Comparison of ENCODE assay signal across 25 cellular contexts in genomic region chr5:138502121-138502520, GRCh38. TPM values are rescaled to one million over a fixed set of nuclear protein-coding genes. Genes with fewer than 3 reads are reported as not detected.
A peak's percentile ranks its signal among the peaks of the same experiment; 100 is the strongest.
DNase-seq lines count a peak whose midpoint lies in the region; ATAC-seq, FAIRE-seq and TF ChIP-seq lines count a peak whose summit lies in the region.
"Had no signal": no experiment of that assay in that cellular context is flagged by ENCODE, and none has a peak within 500 bp of the region (broad histone marks: within the 10 kb centered on the region; RNA-seq: fewer than 3 reads in every experiment).

No MANE protein-coding gene starts in this region.

- TF ChIP-seq CTCF in GM23338 (conservative IDR thresholded peaks at IDR 0.05; ENCODE audit: low read depth in 2 of 2) = no peak
- TF ChIP-seq CTCF in epithelial cell of esophagus (IDR thresholded peaks at IDR 0.05; ENCODE audit: insufficient read depth, low read depth, low read length, missing control alignments) = no peak
- TF ChIP-seq CTCF in keratinocyte (optimal IDR thresholded peaks at IDR 0.05 in 1 of 3, IDR thresholded peaks at IDR 0.05 in 1 of 3, conservative IDR thresholded peaks at IDR 0.05 in 1 of 3; ENCODE audit: extremely low read depth in 1 of 3, insufficient read depth in 2 of 3, low read length in 3 of 3) = no peak
- TF ChIP-seq CTCF in tibial artery (IDR thresholded peaks at IDR 0.05) = no peak

- peaks cover 12% of the 10 kb centered on the region for H3K27me3 Mint-ChIP-seq in GM23338 (ENCODE audit: insufficient read depth, low read depth, poor library complexity)
- no peaks in the 10 kb centered on the region for H3K27me3 Mint-ChIP-seq in effector memory CD8-positive, alpha-beta T cell
- H3K27me3 Mint-ChIP-seq: activated naive CD4-positive, alpha-beta T cell treated with anti-CD3 and anti-CD28 coated beads, Interleukin-2, amount 50 U/mL, for 24 hours had no signal

- dilution Hi-C loops in keratinocyte (cut with MboI; ENCODE audit: extremely low pct_ligation_motif_present, low sequenced_read_pairs) = no loop called here

- no peak overlapping the region for H3K4me3 Mint-ChIP-seq in GM23338
- no peak overlapping the region for H3K4me3 Mint-ChIP-seq in effector memory CD8-positive, alpha-beta T cell
- H3K4me3 Mint-ChIP-seq: activated naive CD4-positive, alpha-beta T cell treated with anti-CD3 and anti-CD28 coated beads, Interleukin-2, amount 50 U/mL, for 24 hours; activated T-helper 1 cell treated with anti-CD3 and anti-CD28 coated beads, Interleukin-12 subunit alpha, Interleukin-12 subunit beta, Interleukin-2, Interleukin-4 antibody, amounts not matched to agents 30 ng/mL and 10 ng/mL and 1 ng/mL, durations not matched to agents 14 hours and 24 hours and 36 hours had no signal

- no peak overlapping the region for H3K9ac ChIP-seq in keratinocyte (ENCODE audit: control insufficient read depth, extremely low read depth, insufficient read depth, low read length)
- no peak overlapping the region for H3K9ac ChIP-seq in stomach smooth muscle (ENCODE audit: low read length in 2 of 2)
- H3K9ac ChIP-seq: BLaER1 had no signal

- peak; percentile 71 for FAIRE-seq in keratinocyte (lab: Jason Lieb, UNC)

- H3K79me2 ChIP-seq in GM23338 (replicated peaks; ENCODE audit: insufficient read depth) (no peaks in the 10 kb centered on the region), keratinocyte (ENCODE audit: control insufficient read depth, insufficient read depth, low read length) (no peaks in the 10 kb centered on the region)

- H3K27ac ChIP-seq in GM23338 (ENCODE audit: low read depth) (peak overlapping the region; percentile 59; the same call in 1 of the 2 replicates), keratinocyte (ENCODE audit: control insufficient read depth, insufficient read depth, low read length) (no peak overlapping the region), stomach smooth muscle (ENCODE audit: low read length) (peak overlapping the region; percentile 46), tibial artery (no peak overlapping the region)
- H3K27ac ChIP-seq: BLaER1, cardiac muscle cell, coronary artery, neutrophil had no signal

- no peak overlapping the region for H3K27ac Mint-ChIP-seq in GM23338
- peak overlapping the region in 1 of 2 donors; percentile 59 for H3K27ac Mint-ChIP-seq in effector memory CD8-positive, alpha-beta T cell
- H3K27ac Mint-ChIP-seq: activated naive CD4-positive, alpha-beta T cell treated with anti-CD3 and anti-CD28 coated beads, Interleukin-2, amount 50 U/mL, for 24 hours; activated T-helper 1 cell treated with anti-CD3 and anti-CD28 coated beads, Interleukin-12 subunit alpha, Interleukin-12 subunit beta, Interleukin-2, Interleukin-4 antibody, amounts not matched to agents 30 ng/mL and 10 ng/mL and 1 ng/mL, durations not matched to agents 14 hours and 24 hours and 36 hours had no signal

- H3K9me3 Mint-ChIP-seq in GM23338 = no peaks in the 10 kb centered on the region
- no peaks in the 10 kb centered on the region for H3K9me3 Mint-ChIP-seq in effector memory CD8-positive, alpha-beta T cell
- H3K9me3 Mint-ChIP-seq: activated naive CD4-positive, alpha-beta T cell treated with anti-CD3 and anti-CD28 coated beads, Interleukin-2, amount 50 U/mL, for 24 hours; activated T-helper 1 cell treated with anti-CD3 and anti-CD28 coated beads, Interleukin-12 subunit alpha, Interleukin-12 subunit beta, Interleukin-2, Interleukin-4 antibody, amounts not matched to agents 30 ng/mL and 10 ng/mL and 1 ng/mL, durations not matched to agents 14 hours and 24 hours and 36 hours had no signal

- no peaks in the 10 kb centered on the region for H3K27me3 ChIP-seq in GM23338 (ENCODE audit: insufficient read depth)
- H3K27me3 ChIP-seq in keratinocyte (ENCODE audit: control insufficient read depth, extremely low read depth, insufficient read depth, low read length) = no peaks in the 10 kb centered on the region
- H3K27me3 ChIP-seq in stomach smooth muscle (ENCODE audit: control insufficient read depth in 1 of 2, insufficient read depth in 2 of 2, low read length in 2 of 2) = no peaks in the 10 kb centered on the region
- H3K27me3 ChIP-seq in tibial artery = no peaks in the 10 kb centered on the region
- H3K27me3 ChIP-seq: BLaER1, cardiac muscle cell, neutrophil had no signal

- H3K4me1 Mint-ChIP-seq in GM23338 = peaks cover 16% of the 10 kb centered on the region
- no peaks in the 10 kb centered on the region for H3K4me1 Mint-ChIP-seq in effector memory CD8-positive, alpha-beta T cell (ENCODE audit: low read depth in 2 of 2)

- H3K4me2 ChIP-seq in GM23338 (no peak overlapping the region), keratinocyte (ENCODE audit: control insufficient read depth, extremely low read depth, insufficient read depth, low read depth, low read length) (no peak overlapping the region)
- H3K4me2 ChIP-seq: BLaER1 had no signal

- H3K4me1 ChIP-seq in GM23338 (ENCODE audit: insufficient read depth) (no peaks in the 10 kb centered on the region), keratinocyte (ENCODE audit: control insufficient read depth, extremely low read depth, insufficient read depth, low read length) (peaks cover 35% of the 10 kb centered on the region), stomach smooth muscle (ENCODE audit: control insufficient read depth, insufficient read depth, low read length) (peaks cover 29% of the 10 kb centered on the region), tibial artery (peaks cover 0 to 23% (median 19%) of the 10 kb centered on the region in 4 donors)
- H3K4me1 ChIP-seq: BLaER1, HAP-1 had no signal

- no peak for ATAC-seq in GM23338
- no peak for ATAC-seq in effector memory CD8-positive, alpha-beta T cell (replicated peaks)
- ATAC-seq: Panc1 had no signal

- H3K36me3 Mint-ChIP-seq in GM23338 (ENCODE audit: low read depth) = peaks cover 5% of the 10 kb centered on the region
- peaks cover 49% of the 10 kb centered on the region for H3K36me3 Mint-ChIP-seq in effector memory CD8-positive, alpha-beta T cell (ENCODE audit: insufficient read depth)
- H3K36me3 Mint-ChIP-seq: activated naive CD4-positive, alpha-beta T cell treated with anti-CD3 and anti-CD28 coated beads, Interleukin-2, amount 50 U/mL, for 24 hours had no signal

- H3K9me3 ChIP-seq in keratinocyte (ENCODE audit: control insufficient read depth, low read depth, low read length) (no peaks in the 10 kb centered on the region), stomach smooth muscle (ENCODE audit: control insufficient read depth in 2 of 2, low read length in 2 of 2) (no peaks in the 10 kb centered on the region), tibial artery (no peaks in the 10 kb centered on the region)
- H3K9me3 ChIP-seq: BLaER1, HAP-1, neutrophil had no signal

- intact Hi-C loops in tibial artery (cut with DNase I; ENCODE audit: low total_unique reads) = loop anchor here (2.0 kb wide), 1 partner anchor 51 kb away; no protein-coding TSS in a partner anchor

- peaks cover under 1% of the 10 kb centered on the region; the same call in 1 of the 2 replicates for H4K20me1 ChIP-seq in GM23338 (replicated peaks; ENCODE audit: insufficient read depth)
- H4K20me1 ChIP-seq in keratinocyte (ENCODE audit: control insufficient read depth, extremely low read depth, insufficient read depth, low read length) = peaks cover 5% of the 10 kb centered on the region

- H3K9me2 ChIP-seq in GM23338 (ENCODE audit: insufficient read depth) = no peaks in the 10 kb centered on the region

- H3K36me3 ChIP-seq in GM23338 (ENCODE audit: insufficient read depth) (no peaks in the 10 kb centered on the region), keratinocyte (ENCODE audit: control insufficient read depth in 2 of 2, extremely low read depth in 1 of 2, insufficient read depth in 2 of 2, low read length in 2 of 2) (peaks cover 3 to 5% of the 10 kb centered on the region in 2 experiments), stomach smooth muscle (ENCODE audit: control insufficient read depth in 2 of 2, insufficient read depth in 2 of 2, low read length in 2 of 2) (peaks cover 0 to 4% of the 10 kb centered on the region in 2 donors), tibial artery (peaks cover under 1 to 8% (median 8%) of the 10 kb centered on the region in 3 donors)
- H3K36me3 ChIP-seq: cardiac muscle cell had no signal

- no peak overlapping the region for H2AFZ ChIP-seq in GM23338
- no peak overlapping the region for H2AFZ ChIP-seq in keratinocyte (ENCODE audit: control insufficient read depth, low read length)

- peaks cover 2% of the 10 kb centered on the region for H3K9me1 ChIP-seq in keratinocyte (ENCODE audit: control insufficient read depth, extremely low read depth, insufficient read depth, low read length)

- H3F3A ChIP-seq in GM23338 (replicated peaks; ENCODE audit: low read depth) = peaks cover 12% of the 10 kb centered on the region

- H3K4me3 ChIP-seq in GM23338 (no peak overlapping the region), epithelial cell of esophagus (ENCODE audit: low read length) (no peak overlapping the region), keratinocyte (ENCODE audit: control insufficient read depth in 2 of 3, extremely low read depth in 1 of 3, insufficient read depth in 2 of 3, low read depth in 1 of 3, low read length in 3 of 3) (no peak overlapping the region), stomach smooth muscle (ENCODE audit: low read length in 2 of 2) (no peak overlapping the region), tibial artery (no peak overlapping the region)
- H3K4me3 ChIP-seq: BLaER1, cardiac muscle cell, coronary artery, HAP-1 had no signal

- DNase-seq in GM23338 (ENCODE audit: low spot score) = no peak
- DNase-seq in epithelial cell of esophagus (ENCODE audit: low read depth) = peak; percentile 78
- no peak for DNase-seq in keratinocyte (ENCODE audit: low read depth, low spot score)
- no peak for DNase-seq in NCI-H510A (lab: John Stamatoyannopoulos, UW)
- DNase-seq in T-helper 1 cell = no peak
- no peak for DNase-seq in tibial artery
- DNase-seq in effector memory CD8-positive, alpha-beta T cell = no peak
- DNase-seq: activated CD4-positive, alpha-beta T cell treated with anti-CD3 and anti-CD28 coated beads, Interleukin-2, amount 50 U/mL, for 4 hours; COR-L47; DMS53; NCI-H1105 treated with DMSO at 0.1 percent for 48 hours; NCI-H2029 treated with DMSO at 0.1 percent for 48 hours; NCI-H526 treated with DMSO at 0.1 percent for 48 hours; SHP77 treated with DMSO at 0.1 percent for 48 hours; stimulated activated CD4-positive, alpha-beta T cell treated with anti-CD3 and anti-CD28 coated beads, Interleukin-15, amount 100 ng/mL, for 24 hours; stimulated activated naive CD4-positive, alpha-beta T cell treated with Interleukin-2 at 50 U/mL for 16 hours had no signal

RNA-seq across cellular contexts. Expression of gene EGR1, which starts 36.8 kb away (rescaled TPM):
- total RNA-seq in GM23338 (2014; rRNA removed; shearing (Covaris generic)) = 11.5 and 13.5 TPM in 2 replicates
- polyA plus RNA-seq in GM23338 (2016; fragmentation: Nextera tagmentation; extraction: Ambion mirVana) (57.1 and 60.3 TPM in 2 replicates), keratinocyte (2.8 to 7.0 TPM (median 5.6 TPM) in 3 replicates)
- polyA plus RNA-seq in keratinocyte (2011; ENCODE audit: low read depth) = 97.2 TPM
- 10.2 and 11.2 TPM in 2 replicates for polyA plus RNA-seq in keratinocyte (2011; cell fraction: cytosol; rRNA removed)
- 24.6 and 29.8 TPM in 2 replicates for polyA plus RNA-seq in keratinocyte (2011; cell fraction: nucleus; rRNA removed)
- polyA plus RNA-seq in keratinocyte (2012; ENCODE audit: low replicate concordance) = 9.1 and 116 TPM in 2 replicates
- 6.4 to 11.1 TPM (median 9.3 TPM) in 3 replicates for polyA minus RNA-seq in keratinocyte
- 15.0 TPM for polyA minus RNA-seq in keratinocyte (2011; cell fraction: cytosol; rRNA and poly(A)+ RNA removed)
- polyA minus RNA-seq in keratinocyte (2011; cell fraction: nucleus; rRNA and poly(A)+ RNA removed) = 9.7 and 12.6 TPM in 2 replicates

RNA-seq across cellular contexts. Expression of gene ETF1, which starts 40.9 kb away (rescaled TPM):
- total RNA-seq in GM23338 (2014; rRNA removed; shearing (Covaris generic)) = 134 and 136 TPM in 2 replicates
- 56.7 and 68.9 TPM in 2 replicates for polyA plus RNA-seq in GM23338 (2016; fragmentation: Nextera tagmentation; extraction: Ambion mirVana)
- 96.4 to 137 TPM (median 99.8 TPM) in 3 replicates for polyA plus RNA-seq in keratinocyte
- 204 TPM for polyA plus RNA-seq in keratinocyte (2011; ENCODE audit: low read depth)
- polyA plus RNA-seq in keratinocyte (2011; cell fraction: cytosol; rRNA removed) = 94.9 and 161 TPM in 2 replicates
- polyA plus RNA-seq in keratinocyte (2011; cell fraction: nucleus; rRNA removed) = 55.3 and 68.1 TPM in 2 replicates
- 123 and 125 TPM in 2 replicates for polyA plus RNA-seq in keratinocyte (2012; ENCODE audit: low replicate concordance)
- 22.5 to 200 TPM (median 154 TPM) in 3 replicates for polyA minus RNA-seq in keratinocyte
- polyA minus RNA-seq in keratinocyte (2011; cell fraction: cytosol; rRNA and poly(A)+ RNA removed) = 121 TPM
- 33.1 and 62.9 TPM in 2 replicates for polyA minus RNA-seq in keratinocyte (2011; cell fraction: nucleus; rRNA and poly(A)+ RNA removed)

Comparison
In these comparisons a context has a peak if more than half of its experiments do, and no peak if none do; other contexts are left out.
1. H3K27ac ChIP-seq: peak in GM23338 (single experiment) and stomach smooth muscle (single experiment); none in keratinocyte (single experiment) and tibial artery (0 of 2).